ENCODE assay signal across 8 cellular contexts in genomic region chr9:106287108-106287631, GRCh38.
DNase-seq lines count a peak whose midpoint lies in the region; ATAC-seq and TF ChIP-seq lines count a peak whose summit lies in the region.

No MANE protein-coding gene starts in this region.

- peak; percentile 8 for DNase-seq in AG10803 (ENCODE audit: low read depth)
- DNase-seq in RPMI7951 (ENCODE audit: low read depth) = peak; percentile 84
- DNase-seq in foreskin melanocyte = peak; percentile 60
- peak in 1 of 2 donors; percentile 39 for DNase-seq in psoas muscle
- DNase-seq in SHP77 treated with DMSO at 0.1 percent for 48 hours (lab: John Stamatoyannopoulos, UW) = no peak
- no peak for DNase-seq in stimulated activated CD4-positive, alpha-beta T cell treated with anti-CD3 and anti-CD28 coated beads, Interleukin-2, amount 100 ng/mL, for 24 hours
- DNase-seq in hepatic stellate cell (ENCODE audit: low spot score) = no peak
- no peak for DNase-seq in kidney glomerular epithelial cell (lab: John Stamatoyannopoulos, UW)

- no peak overlapping the region for H3K27ac ChIP-seq in psoas muscle

- no peak for ATAC-seq in psoas muscle

- TF ChIP-seq CTCF in AG10803 (conservative IDR thresholded peaks at IDR 0.05; ENCODE audit: low read length) (no peak), psoas muscle (IDR thresholded peaks at IDR 0.05) (no peak)

- no peaks in the 10 kb centered on the region for H3K36me3 ChIP-seq in psoas muscle (ENCODE audit: insufficient read depth in 1 of 2, low read depth in 1 of 2)

- no peaks in the 10 kb centered on the region for H3K27me3 ChIP-seq in psoas muscle (ENCODE audit: insufficient read depth in 3 of 3, low read length in 2 of 3)

- intact Hi-C loops in psoas muscle (cut with DNase I) = no loop called here

- peak overlapping the region; percentile 21; the same call in 1 of the 2 replicates for H3K4me3 ChIP-seq in AG10803 (ENCODE audit: low read length)
- H3K4me3 ChIP-seq in psoas muscle = peak overlapping the region; percentile 51

- H3K4me1 ChIP-seq in psoas muscle = peaks cover 7% of the 10 kb centered on the region

- WGBS in psoas muscle, 3 donors = 14 to 33% (median 14%) methylated on average over 9 of the region's 9 CpGs

- no peaks in the 10 kb centered on the region for H3K9me3 ChIP-seq in psoas muscle

Comparison
In these comparisons a context has a peak if more than half of its experiments do, and no peak if none do; other contexts are left out.
1. DNase-seq: peak in AG10803 (single experiment), RPMI7951 (single experiment) and foreskin melanocyte (single experiment); none in SHP77 treated with DMSO at 0.1 percent for 48 hours (single experiment), stimulated activated CD4-positive, alpha-beta T cell treated with anti-CD3 and anti-CD28 coated beads, Interleukin-2, amount 100 ng/mL, for 24 hours (0 of 2), hepatic stellate cell (single experiment) and kidney glomerular epithelial cell (single experiment).